ENCODE assay signal across 9 cellular contexts in genomic region chr3:71579934-71580318, GRCh38. TPM values are rescaled to one million over a fixed set of nuclear protein-coding genes. Genes with fewer than 3 reads are reported as not detected.
A peak's percentile ranks its signal among the peaks of the same experiment; 100 is the strongest.
DNase-seq lines count a peak whose midpoint lies in the region; ATAC-seq and TF ChIP-seq lines count a peak whose summit lies in the region.
"Had no signal": no experiment of that assay in that cellular context is flagged by ENCODE, and none has a peak within 500 bp of the region (broad histone marks: within the 10 kb centered on the region; RNA-seq: fewer than 3 reads in every experiment).

No MANE protein-coding gene starts in this region.

- peaks cover 21% of the 10 kb centered on the region for H3K27me3 ChIP-seq in NT2/D1 (ENCODE audit: insufficient read depth, insufficient read length)
- no peaks in the 10 kb centered on the region for H3K27me3 ChIP-seq in psoas muscle (ENCODE audit: insufficient read depth in 3 of 3, low read length in 2 of 3)

- no peaks in the 10 kb centered on the region for H3K4me1 ChIP-seq in NT2/D1 (ENCODE audit: insufficient read depth, insufficient read length)
- peaks cover 42% of the 10 kb centered on the region for H3K4me1 ChIP-seq in psoas muscle

- DNase-seq in DMS 273 (lab: John Stamatoyannopoulos, UW; ENCODE audit: unreplicated experiment) (peak; percentile 33), DMS 273 treated with DMSO at 0.1 percent for 48 hours (lab: John Stamatoyannopoulos, UW) (no peak), NT2/D1 (ENCODE audit: low read depth, low spot score) (peak; percentile 15), psoas muscle (no peak), middle frontal gyrus (ENCODE audit: extremely low spot score, low spot score) (no peak)
- DNase-seq in NK-92 treated with Interleukin-12 subunit alpha and Interleukin-12 subunit beta, amount 100 ng/mL, for 24 hours (lab: John Stamatoyannopoulos, UW), result no peak

- H3K4me1 Mint-ChIP-seq in dendritic cell treated with granulocyte-macrophage colony-stimulating factor and Interleukin-4, amounts not matched to agents 40 ng/mL and 50 ng/mL, for 4 days (ENCODE audit: low read depth), result peaks cover 40% of the 10 kb centered on the region

- peak overlapping the region; percentile 99 for H3K27ac Mint-ChIP-seq in dendritic cell treated with granulocyte-macrophage colony-stimulating factor and Interleukin-4, amounts not matched to agents 40 ng/mL and 50 ng/mL, for 4 days

- intact Hi-C loops in dendritic cell treated with granulocyte-macrophage colony-stimulating factor and Interleukin-4, amounts not matched to agents 40 ng/mL and 50 ng/mL, for 4 days (cut with micrococcal nuclease), result loop anchor here (2.0 to 5.0 kb wide), 3 partner anchors 38 to 135 kb away; no protein-coding TSS in a partner anchor
- intact Hi-C loops in psoas muscle (cut with DNase I), result loop anchor here (5.0 to 10.0 kb wide), 6 partner anchors 38 to 1035 kb away; no protein-coding TSS in a partner anchor

- no peaks in the 10 kb centered on the region for H3K9me3 Mint-ChIP-seq in dendritic cell treated with granulocyte-macrophage colony-stimulating factor and Interleukin-4, amounts not matched to agents 40 ng/mL and 50 ng/mL, for 4 days

- no peaks in the 10 kb centered on the region for H3K27me3 Mint-ChIP-seq in dendritic cell treated with granulocyte-macrophage colony-stimulating factor and Interleukin-4, amounts not matched to agents 40 ng/mL and 50 ng/mL, for 4 days

- no peaks in the 10 kb centered on the region for H3K36me3 ChIP-seq in NT2/D1 (ENCODE audit: insufficient read depth, insufficient read length, low read length)
- no peaks in the 10 kb centered on the region for H3K36me3 ChIP-seq in psoas muscle (ENCODE audit: insufficient read depth in 1 of 2, low read depth in 1 of 2)

- H3K9me3 ChIP-seq in NT2/D1 (ENCODE audit: insufficient read depth, low read length) (no peaks in the 10 kb centered on the region), psoas muscle (no peaks in the 10 kb centered on the region)

- H3K36me3 Mint-ChIP-seq in dendritic cell treated with granulocyte-macrophage colony-stimulating factor and Interleukin-4, amounts not matched to agents 40 ng/mL and 50 ng/mL, for 4 days (ENCODE audit: low read depth), result peaks cover 37% of the 10 kb centered on the region

- ATAC-seq in psoas muscle (no peak), GM21390 (IDR thresholded peaks at IDR 0.05; ENCODE audit: unreplicated experiment) (no peak)

- H3K4me3 ChIP-seq in NT2/D1 (ENCODE audit: insufficient read length, low read depth), result no peak overlapping the region
- peak overlapping the region; percentile 95 for H3K4me3 ChIP-seq in psoas muscle

- 79 to 85% (median 81%) methylated on average over 3 of the region's 3 CpGs for WGBS in psoas muscle, 3 donors

- H3K27ac ChIP-seq in psoas muscle, result peak overlapping the region; percentile 93
- H3K27ac ChIP-seq: 22Rv1 had no signal

- no peak overlapping the region for H3K9ac ChIP-seq in NT2/D1 (ENCODE audit: insufficient read length, low read depth)

- TF ChIP-seq CTCF in psoas muscle (IDR thresholded peaks at IDR 0.05), result no peak

- peak overlapping the region; percentile 96 for H3K4me3 Mint-ChIP-seq in dendritic cell treated with granulocyte-macrophage colony-stimulating factor and Interleukin-4, amounts not matched to agents 40 ng/mL and 50 ng/mL, for 4 days

RNA-seq across cellular contexts. Expression of gene FOXP1, which starts 3.6 kb away (rescaled TPM):
- 10 to 100 TPM; 15.4 to 26.4 (median 19.6) TPM for total RNA-seq in psoas muscle
- polyA plus RNA-seq in psoas muscle, result 10 to 100 TPM in 1 of 3 donors, 1 to 10 TPM in 2; 2.6 to 10.2 (median 9.5) TPM

Comparison
In these comparisons a context has a peak if more than half of its experiments do, and no peak if none do; other contexts are left out.
1. DNase-seq: peak in DMS 273 (single experiment) and NT2/D1 (single experiment); none in DMS 273 treated with DMSO at 0.1 percent for 48 hours (single experiment), psoas muscle (0 of 2), middle frontal gyrus (single experiment) and NK-92 treated with Interleukin-12 subunit alpha and Interleukin-12 subunit beta, amount 100 ng/mL, for 24 hours (single experiment).